ENCODE assay signal across 13 cellular contexts in genomic region chr15:20106026-20106425, GRCh38.
A peak's percentile ranks its signal among the peaks of the same experiment; 100 is the strongest.
DNase-seq lines count a peak whose midpoint lies in the region; ATAC-seq, FAIRE-seq and TF ChIP-seq lines count a peak whose summit lies in the region.
"Had no signal": no experiment of that assay in that cellular context is flagged by ENCODE, and none has a peak within 500 bp of the region (broad histone marks: within the 10 kb centered on the region; RNA-seq: fewer than 3 reads in every experiment).

No MANE protein-coding gene starts in this region.

- H3K27ac ChIP-seq in MM.1S (ENCODE audit: low read length) (no peak overlapping the region), pancreas (no peak overlapping the region)
- H3K27ac ChIP-seq: C4-2B had no signal

- DNase-seq in ELF-1 (ENCODE audit: low read depth, low spot score) (peak; percentile 1), MM.1S (peak; percentile 2), Right ventricle myocardium superior (peak; percentile 48), pancreas (peak; percentile 7 to 89 (median 24)), GF-D8 (lab: John Stamatoyannopoulos, UW) (no peak), C1 segment of cervical spinal cord (lab: John Stamatoyannopoulos, UW) (no peak), medulla oblongata (ENCODE audit: extremely low spot score) (no peak)
- DNase-seq: naive B cell; NCI-H510A; stimulated activated naive CD8-positive, alpha-beta T cell treated with anti-CD3 and anti-CD28 coated beads, Interleukin-15, amount 100 ng/mL, for 72 hours had no signal

- no peaks in the 10 kb centered on the region for H3F3A ChIP-seq in MM.1S (ENCODE audit: insufficient read depth, low read length)

- H3K36me3 ChIP-seq in MM.1S (replicated peaks; ENCODE audit: insufficient read depth, low read length) (no peaks in the 10 kb centered on the region), pancreas (no peaks in the 10 kb centered on the region)

- H3K9ac ChIP-seq in MM.1S (ENCODE audit: low read length): no peak overlapping the region

- H3K27me3 ChIP-seq in MM.1S (replicated peaks; ENCODE audit: insufficient read depth, low read length) (no peaks in the 10 kb centered on the region), pancreas (no peaks in the 10 kb centered on the region)

- H3K4me1 ChIP-seq in MM.1S (ENCODE audit: low read length) (no peaks in the 10 kb centered on the region), pancreas (no peaks in the 10 kb centered on the region)

- H3K9me3 ChIP-seq in MM.1S (replicated peaks; ENCODE audit: insufficient read depth, low read length): no peaks in the 10 kb centered on the region
- no peaks in the 10 kb centered on the region for H3K9me3 ChIP-seq in pancreas

- H3K9me2 ChIP-seq in MM.1S (replicated peaks; ENCODE audit: insufficient read depth, low read length): no peaks in the 10 kb centered on the region

- H3K4me2 ChIP-seq in MM.1S (ENCODE audit: low read depth, low read length): no peak overlapping the region

- no peak for FAIRE-seq in pancreas (lab: Jason Lieb, UNC)

- no peaks in the 10 kb centered on the region for H3K79me2 ChIP-seq in MM.1S (ENCODE audit: low read length)

- no peak overlapping the region for H3K4me3 ChIP-seq in MM.1S (ENCODE audit: low read length)
- no peak overlapping the region for H3K4me3 ChIP-seq in pancreas

- intact Hi-C loops in Right ventricle myocardium superior (cut with DNase I): no loop called here
- intact Hi-C loops in pancreas (cut with DNase I): no loop called here

- TF ChIP-seq CTCF in MM.1S (IDR thresholded peaks at IDR 0.05; ENCODE audit: low read length): no peak
- TF ChIP-seq CTCF in pancreas (IDR thresholded peaks at IDR 0.05): no peak

- no peak for ATAC-seq in Right ventricle myocardium superior (ENCODE audit: poor library complexity)
- ATAC-seq in pancreas: peak in 1 of 4 donors; percentile 18
- ATAC-seq in HG02759 (IDR thresholded peaks at IDR 0.05; ENCODE audit: unreplicated experiment): no peak
- ATAC-seq: HCT116; stimulated activated naive CD8-positive, alpha-beta T cell treated with anti-CD3 and anti-CD28 coated beads, Interleukin-15, amount 100 ng/mL, for 72 hours had no signal

- no peak overlapping the region for H2AFZ ChIP-seq in MM.1S (ENCODE audit: low read length)

- WGBS in pancreas, 2 donors: 36 to 43% methylated on average over 2 of the region's 2 CpGs

- no peaks in the 10 kb centered on the region for H4K20me1 ChIP-seq in MM.1S (ENCODE audit: insufficient read depth, low read length)

Comparison
In these comparisons a context has a peak if more than half of its experiments do, and no peak if none do; other contexts are left out.
1. DNase-seq: peak in ELF-1 (single experiment), MM.1S (single experiment), Right ventricle myocardium superior (single experiment) and pancreas (6 of 6); none in GF-D8 (single experiment), C1 segment of cervical spinal cord (0 of 14) and medulla oblongata (single experiment).